Comparison of ENCODE assay signal across 19 cellular contexts in the genomic region with DNA sequence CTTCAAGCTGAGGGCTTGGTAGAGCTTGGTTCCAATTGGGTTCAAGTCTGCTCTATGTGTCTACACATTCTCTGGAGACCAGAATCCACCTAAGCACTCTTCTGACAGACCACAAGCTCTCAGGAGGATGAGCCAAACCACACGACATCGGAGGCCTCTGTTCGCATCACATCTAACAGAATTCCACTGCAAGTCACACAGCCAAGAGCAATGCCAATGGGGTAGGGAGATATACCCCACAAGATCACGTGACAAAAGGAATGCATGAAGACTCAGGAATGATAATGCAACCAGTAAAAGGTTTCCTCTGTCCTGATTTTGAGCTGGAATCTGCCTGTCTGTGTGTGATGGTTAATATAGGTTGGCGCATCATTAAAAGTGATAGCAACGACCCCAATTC.
"Had no signal": no experiment of that assay in that cellular context is flagged by ENCODE, and none has a peak within 500 bp of the region (broad histone marks: within the 10 kb centered on the region; RNA-seq: fewer than 3 reads in every experiment).

No MANE protein-coding gene starts in this region.

- H3K4me3 ChIP-seq: adrenal gland had no signal

- DNase-seq: activated CD4-positive, alpha-beta T cell treated with anti-CD3 and anti-CD28 coated beads for 48 hours; activated CD4-positive, alpha-beta T cell treated with anti-CD3 and anti-CD28 coated beads, Interleukin-2, amount 50 U/mL, for 48 hours; activated CD4-positive, CD25-positive, alpha-beta regulatory T cell treated with anti-CD3 and anti-CD28 coated beads, Interleukin-2, amount 50 U/mL, for 72 hours; activated naive CD4-positive, alpha-beta T cell treated with anti-CD3 and anti-CD28 coated beads, Interleukin-2, amount 50 U/mL, for 16 hours; activated naive CD8-positive, alpha-beta T cell treated with anti-CD3 and anti-CD28 coated beads, Interleukin-2, amount 10 ng/mL, durations not matched to agents 7 days and 5 days; activated T-cell treated with anti-CD3 and anti-CD28 coated beads, Interleukin-2, amount 50 U/mL, for 1 hour; anterior cingulate cortex; cerebellar nuclear complex; Kasumi-1; NCI-H1105 treated with DMSO at 0.1 percent for 48 hours; NCI-H146; NCI-H187 treated with DMSO at 0.1 percent for 48 hours; NCI-H2081 treated with DMSO at 0.1 percent for 48 hours; NCI-H446; NCI-H524; PC-3; SHP77 treated with DMSO at 0.1 percent for 48 hours had no signal

- H3K36me3 ChIP-seq: adrenal gland had no signal

- H3K9me3 ChIP-seq: adrenal gland had no signal

- H3K27ac ChIP-seq: adrenal gland had no signal

- H3K27me3 ChIP-seq: adrenal gland had no signal

- ATAC-seq: PC-3, WTC11 had no signal

- H3K4me1 ChIP-seq: adrenal gland had no signal
